21 cellular contexts compared by ENCODE assay signal in the genomic region with DNA sequence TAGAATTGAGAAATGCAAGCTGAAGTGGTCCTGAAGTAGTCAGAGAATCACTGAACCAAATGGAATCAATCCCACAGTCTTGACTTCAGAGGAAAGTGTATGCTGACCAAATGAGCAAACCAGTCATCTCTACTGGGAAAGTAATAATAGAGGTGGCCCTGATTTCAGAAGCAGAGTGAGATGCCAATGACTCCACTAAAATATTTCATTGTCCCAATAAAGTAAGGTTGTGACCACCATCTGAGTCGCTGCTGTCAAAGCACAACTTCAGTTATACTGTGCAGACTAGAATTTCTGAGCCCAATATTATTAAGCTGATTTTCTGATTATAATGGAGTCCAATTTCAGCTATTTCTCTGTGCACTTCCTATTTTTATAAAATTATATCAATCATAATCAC.
"Had no signal": no experiment of that assay in that cellular context is flagged by ENCODE, and none has a peak within 500 bp of the region (broad histone marks: within the 10 kb centered on the region; RNA-seq: fewer than 3 reads in every experiment).

No MANE protein-coding gene starts in this region.

- H3K27me3 ChIP-seq: foreskin keratinocyte, heart right ventricle, spleen, uterus had no signal

- H3K9me3 ChIP-seq: heart right ventricle, mucosa of descending colon, spleen, uterus had no signal

- H3K4me1 ChIP-seq: spleen, uterus had no signal

- H3K36me3 ChIP-seq: heart right ventricle, spleen, uterus had no signal

- H3K4me3 ChIP-seq: heart right ventricle, mucosa of descending colon, spleen, uterus had no signal

- DNase-seq: activated CD4-positive, alpha-beta T cell treated with anti-CD3 and anti-CD28 coated beads for 4 hours; activated CD4-positive, alpha-beta T cell treated with anti-CD3 and anti-CD28 coated beads, Interleukin-2, amount 50 U/mL, for 4 hours; activated naive CD4-positive, alpha-beta T cell treated with Interleukin-2 at 50 U/mL for 16 hours; activated T-cell treated with anti-CD3 and anti-CD28 coated beads for 4 hours; activated T-cell treated with anti-CD3 and anti-CD28 coated beads, Interleukin-2, amount 50 U/mL, for 72 hours; caudate nucleus; cortex of kidney; foreskin keratinocyte; heart right ventricle; left ventricle myocardium superior; mucosa of descending colon; posterior cingulate gyrus; right cardiac atrium; spleen; stimulated activated CD4-positive, alpha-beta T cell treated with anti-CD3 and anti-CD28 coated beads, Interleukin-4, amount 100 ng/mL, for 1 hour; stimulated activated naive CD8-positive, alpha-beta T cell treated with anti-CD3 and anti-CD28 coated beads, Interleukin-15, amount 100 ng/mL, for 72 hours; substantia nigra; uterus had no signal

- ATAC-seq: activated T-cell treated with anti-CD3 and anti-CD28 coated beads, Interleukin-2, amount 50 U/mL, for 72 hours; esophagus mucosa; foreskin keratinocyte; heart right ventricle; left ventricle myocardium superior; mucosa of descending colon; natural killer cell treated with Interleukin-12 subunit alpha and Interleukin-12 subunit beta and Interleukin-15 and Interleukin-18, amount 100 ng/mL, for 72 hours; right cardiac atrium; stimulated activated naive CD8-positive, alpha-beta T cell treated with anti-CD3 and anti-CD28 coated beads, Interleukin-15, amount 100 ng/mL, for 72 hours had no signal

- H3K27ac ChIP-seq: heart right ventricle, spleen, uterus, VCaP had no signal
